Comparison of ENCODE assay signal across 30 cellular contexts in genomic region chr12:126999352-126999751, GRCh38.
"Had no signal": no experiment of that assay in that cellular context is flagged by ENCODE, and none has a peak within 500 bp of the region (broad histone marks: within the 10 kb centered on the region; RNA-seq: fewer than 3 reads in every experiment).

No MANE protein-coding gene starts in this region.

- H3K4me1 Mint-ChIP-seq: immature natural killer cell; mesothelial cell of epicardium; naive B cell; natural killer cell; nephron progenitor cell; stimulated activated effector memory CD8-positive, alpha-beta T cell treated with anti-CD3 and anti-CD28 coated beads, Interleukin-12 subunit alpha, Interleukin-12 subunit beta, amount 100 ng/mL, for 72 hours had no signal

- H3K4me3 ChIP-seq: left lung, lower lobe of right lung, pancreas, prostate gland, skin epidermis, spleen, suprapubic skin, thoracic aorta, tibial artery, upper lobe of right lung had no signal

- H3K9me3 ChIP-seq: left lung, lower lobe of right lung, pancreas, prostate gland, spleen, thoracic aorta, tibial artery, upper lobe of right lung had no signal

- H3K27me3 ChIP-seq: pancreas, suprapubic skin, tibial artery, upper lobe of right lung had no signal

- H3K4me1 ChIP-seq: left lung, lower lobe of right lung, pancreas, prostate gland, suprapubic skin, tibial artery, upper lobe of right lung had no signal

- H3K36me3 ChIP-seq: left lung, lower lobe of right lung, pancreas, prostate gland, spleen, suprapubic skin, thoracic aorta, tibial artery, upper lobe of right lung had no signal

- H3K4me3 Mint-ChIP-seq: immature natural killer cell; mesothelial cell of epicardium; naive B cell; natural killer cell; nephron progenitor cell; stimulated activated effector memory CD8-positive, alpha-beta T cell treated with anti-CD3 and anti-CD28 coated beads, Interleukin-12 subunit alpha, Interleukin-12 subunit beta, amount 100 ng/mL, for 72 hours; stimulated activated naive CD8-positive, alpha-beta T cell treated with anti-CD3 and anti-CD28 coated beads, Interleukin-15, Interleukin-2, amounts not matched to agents 100 ng/mL and 50 ng/mL, for 24 hours had no signal

- H3K27me3 Mint-ChIP-seq: naive B cell had no signal

- FAIRE-seq: islet of Langerhans, kidney, pancreas, urothelium cell line had no signal

- H3K9me3 Mint-ChIP-seq: mesothelial cell of epicardium; nephron progenitor cell; stimulated activated effector memory CD8-positive, alpha-beta T cell treated with anti-CD3 and anti-CD28 coated beads, Interleukin-12 subunit alpha, Interleukin-12 subunit beta, amount 100 ng/mL, for 72 hours had no signal

- ATAC-seq: left colon, left lung, lower lobe of right lung, natural killer cell, pancreas, sciatic nerve, upper lobe of right lung had no signal

- DNase-seq: hypothalamus; immature natural killer cell; kidney; left colon; left lung; lower lobe of right lung; mammary epithelial cell; mesenchymal stem cell; naive B cell; natural killer cell; nephron progenitor cell; pancreas; posterior cingulate gyrus; right cardiac atrium; spleen; stimulated activated CD4-positive, alpha-beta T cell treated with anti-CD3 and anti-CD28 coated beads, Interleukin-4, amount 100 ng/mL, for 24 hours; stimulated activated naive CD4-positive, alpha-beta T cell; tibial artery; trophoblast cell; upper lobe of right lung had no signal

- H3K27ac Mint-ChIP-seq: immature natural killer cell; mesothelial cell of epicardium; naive B cell; natural killer cell; nephron progenitor cell; stimulated activated effector memory CD8-positive, alpha-beta T cell treated with anti-CD3 and anti-CD28 coated beads, Interleukin-12 subunit alpha, Interleukin-12 subunit beta, amount 100 ng/mL, for 72 hours; stimulated activated naive CD8-positive, alpha-beta T cell treated with anti-CD3 and anti-CD28 coated beads, Interleukin-15, Interleukin-2, amounts not matched to agents 100 ng/mL and 50 ng/mL, for 24 hours had no signal

- H3K36me3 Mint-ChIP-seq: immature natural killer cell; mesothelial cell of epicardium; naive B cell; natural killer cell; stimulated activated effector memory CD8-positive, alpha-beta T cell treated with anti-CD3 and anti-CD28 coated beads, Interleukin-12 subunit alpha, Interleukin-12 subunit beta, amount 100 ng/mL, for 72 hours had no signal

- H3K27ac ChIP-seq: left lung, lower lobe of right lung, pancreas, prostate gland, skin epidermis, spleen, suprapubic skin, thoracic aorta, tibial artery, upper lobe of right lung had no signal
